14 cellular contexts compared by ENCODE assay signal in genomic region chr3:128482175-128482856, GRCh38. TPM values are rescaled to one million over a fixed set of nuclear protein-coding genes. Genes with fewer than 3 reads are reported as not detected.
DNase-seq lines count a peak whose midpoint lies in the region; ATAC-seq, FAIRE-seq and TF ChIP-seq lines count a peak whose summit lies in the region.
"Had no signal": no experiment of that assay in that cellular context is flagged by ENCODE, and none has a peak within 500 bp of the region (broad histone marks: within the 10 kb centered on the region; RNA-seq: fewer than 3 reads in every experiment).

No MANE protein-coding gene starts in this region.

- H2BK5ac ChIP-seq in H1 (ENCODE audit: low read depth, low read length), result no peak overlapping the region

- H3K9me3 ChIP-seq in H1 (ENCODE audit: insufficient read depth in 2 of 2, low read depth in 1 of 2, low read length in 1 of 2) (no peaks in the 10 kb centered on the region), mesodermal cell (ENCODE audit: control insufficient read depth, low read length) (no peaks in the 10 kb centered on the region)

- no peak overlapping the region for H3K27ac ChIP-seq in H1 (ENCODE audit: low read depth, low read length)
- H3K27ac ChIP-seq in mesodermal cell (ENCODE audit: low read depth, low read length, severe bottlenecking), result peak overlapping the region; percentile 94
- H3K27ac ChIP-seq in urinary bladder (ENCODE audit: low read depth), result peak overlapping the region; percentile 27

- H3K23ac ChIP-seq in H1 (ENCODE audit: insufficient read length), result no peak overlapping the region

- H3K79me1 ChIP-seq in H1 (ENCODE audit: low read depth, low read length), result no peaks in the 10 kb centered on the region

- no peak overlapping the region for H2BK120ac ChIP-seq in H1 (replicated peaks; ENCODE audit: low read depth, low read length)

- no peak overlapping the region; the same call in none of the 2 replicates for H3K18ac ChIP-seq in H1 (ENCODE audit: extremely low read depth, low read length)

- H3K4me3 ChIP-seq in H1 (ENCODE audit: extremely low read depth in 1 of 4, insufficient read depth in 2 of 4, low read depth in 3 of 4, low read length in 4 of 4) (peak overlapping the region in 2 of 4 experiments; percentile 3 to 48; a peak in 4 of 8 replicates), mesodermal cell (ENCODE audit: extremely low read depth, insufficient read depth, low read length, poor library complexity, severe bottlenecking) (peak overlapping the region; percentile 90), urinary bladder (ENCODE audit: low read depth, low read length) (no peak overlapping the region)

- POLR2A ChIA-PET in H1 (lab: Charles Lee; ENCODE audit: partially characterized antibody), result interaction anchor here (0.6 to 3.5 kb wide), 7 partner anchors 8 to 229 kb away, joined by 3 to 13 read pairs (median 4); partner anchors contain the start of gene GATA2

- no peak for TF ChIP-seq CTCF in H1 (IDR thresholded peaks at IDR 0.05; ENCODE audit: control extremely low read depth in 1 of 3, insufficient read depth in 1 of 3, low read depth in 1 of 3, low read length in 3 of 3)

- H4K5ac ChIP-seq in H1 (ENCODE audit: insufficient read length, low read depth, low read length), result no peak overlapping the region

- peaks cover 0 to 6% (median 0%) of the 10 kb centered on the region in 4 experiments; a peak in 1 of 8 replicates for H3K36me3 ChIP-seq in H1 (ENCODE audit: control insufficient read depth in 2 of 4, insufficient read depth in 4 of 4, low read length in 3 of 4)
- peaks cover 76% of the 10 kb centered on the region for H3K36me3 ChIP-seq in mesodermal cell (ENCODE audit: control insufficient read depth, insufficient read depth, low read length)
- no peaks in the 10 kb centered on the region for H3K36me3 ChIP-seq in urinary bladder (ENCODE audit: insufficient read depth)

- no peak overlapping the region for H3K4ac ChIP-seq in H1 (replicated peaks; ENCODE audit: insufficient read length, low read depth, low read length)

- peak overlapping the region; percentile 67; the same call in 1 of the 2 replicates for H2BK15ac ChIP-seq in H1 (ENCODE audit: low read length)

- DNase-seq in NCI-H82 (lab: John Stamatoyannopoulos, UW), result peak; percentile 63
- DNase-seq in NCI-H82 treated with DMSO at 0.1 percent for 48 hours (lab: John Stamatoyannopoulos, UW; ENCODE audit: unreplicated experiment), result no peak
- DNase-seq in H1 (ENCODE audit: low read depth in 1 of 2, low spot score in 2 of 2), result no peak
- DNase-seq in KG1 (lab: John Stamatoyannopoulos, UW), result no peak
- DNase-seq in putamen (ENCODE audit: low spot score), result no peak
- DNase-seq: DMS79; effector memory CD8-positive, alpha-beta T cell; NCI-H1092 treated with DMSO at 0.1 percent for 48 hours; NCI-H446 treated with DMSO at 0.1 percent for 48 hours had no signal

- H2BK20ac ChIP-seq in H1 (ENCODE audit: low read length), result no peak overlapping the region

- no peak overlapping the region for H3K14ac ChIP-seq in H1 (ENCODE audit: insufficient read length)

- no peak overlapping the region for H3K9ac ChIP-seq in H1 (replicated peaks in 1 of 4; ENCODE audit: extremely low read depth in 1 of 4, low read depth in 3 of 4, low read length in 3 of 4)

- no peak for FAIRE-seq in H1 (lab: Jason Lieb, UNC)

- H2BK12ac ChIP-seq in H1 (ENCODE audit: low read depth, low read length), result 0 out of 2 replicates have a peak overlapping the region, but pooled peaks have one; percentile 17

- H4K91ac ChIP-seq in H1 (replicated peaks; ENCODE audit: insufficient read length, low read length), result no peak overlapping the region

- TF ChIP-seq EP300 in H1 (IDR thresholded peaks at IDR 0.05; ENCODE audit: borderline replicate concordance in 1 of 2, low read depth in 2 of 2, low read length in 2 of 2), result no peak

- no peaks in the 10 kb centered on the region for H3K79me2 ChIP-seq in H1 (ENCODE audit: control insufficient read depth in 1 of 2, insufficient read depth in 2 of 2, low read length in 2 of 2)

- peaks cover 16 to 24% of the 10 kb centered on the region in 2 experiments for H4K20me1 ChIP-seq in H1 (replicated peaks in 1 of 2; ENCODE audit: control insufficient read depth in 1 of 2, insufficient read depth in 2 of 2, low read length in 2 of 2)

- H4K8ac ChIP-seq in H1 (ENCODE audit: extremely low read depth, insufficient read depth, low read length), result no peak overlapping the region

- H3K56ac ChIP-seq in H1 (replicated peaks; ENCODE audit: insufficient read length, low read depth, low read length), result no peak overlapping the region

- WGBS in H1 (ENCODE audit: extremely low coverage in 1 of 2, insufficient coverage in 1 of 2, insufficient read length in 1 of 2, insufficient replicate concordance in 2 of 2, low coverage in 1 of 2, low lambda C conversion rate in 2 of 2, missing lambda C conversion rate in 1 of 2), 2 experiments, result 7% methylated on average over 15 of the region's 15 CpGs; no CpG with 5 or more reads in 1 of the 2 experiments
- WGBS in mesodermal cell (ENCODE audit: insufficient coverage in 2 of 2), 2 experiments, result 15 to 24% methylated on average over 10 to 11 of the region's 15 CpGs
- WGBS in urinary bladder, result 51% methylated on average over 15 of the region's 15 CpGs

- H3K27me3 ChIP-seq in H1 (replicated peaks in 1 of 4; ENCODE audit: control insufficient read depth in 3 of 4, extremely low read depth in 1 of 4, insufficient read depth in 3 of 4, low read length in 3 of 4), result peaks cover 86 to 100% (median 99%) of the 10 kb centered on the region in 4 experiments

- TF ChIP-seq RAD21 in H1 (IDR thresholded peaks at IDR 0.05 in 1 of 2, conservative IDR thresholded peaks at IDR 0.05 in 1 of 2; ENCODE audit: low read depth in 2 of 2, low read length in 2 of 2), result no peak

- H2AK5ac ChIP-seq in H1 (ENCODE audit: low read depth, low read length), result no peak overlapping the region

- ATAC-seq in GM18517 (IDR thresholded peaks at IDR 0.05; ENCODE audit: unreplicated experiment), result no peak
- ATAC-seq: effector memory CD8-positive, alpha-beta T cell had no signal

- TF ChIP-seq POLR2A in H1 (IDR thresholded peaks at IDR 0.05; ENCODE audit: control extremely low read depth in 1 of 2, low read depth in 2 of 2, low read length in 2 of 2), result no peak

- peaks cover 8 to 61% (median 48%) of the 10 kb centered on the region in 4 experiments for H3K4me1 ChIP-seq in H1 (replicated peaks in 1 of 4; ENCODE audit: control insufficient read depth in 3 of 4, insufficient read depth in 4 of 4, low read length in 3 of 4)
- H3K4me1 ChIP-seq in mesodermal cell (ENCODE audit: control insufficient read depth, insufficient read depth, low read length, poor library complexity, severe bottlenecking), result peaks cover 45% of the 10 kb centered on the region
- peaks cover 3% of the 10 kb centered on the region for H3K4me1 ChIP-seq in urinary bladder (ENCODE audit: insufficient read depth)

- peaks cover 10% of the 10 kb centered on the region; the same call in 1 of the 2 replicates for H3K23me2 ChIP-seq in H1 (ENCODE audit: low read depth, low read length)

- H3K4me2 ChIP-seq in H1 (ENCODE audit: insufficient read depth in 1 of 2, low read depth in 2 of 2, low read length in 2 of 2), result peak overlapping the region; percentile 47 to 63

- H2AFZ ChIP-seq in H1 (ENCODE audit: low read length), result no peak overlapping the region

- CTCF ChIA-PET in H1 (lab: Charles Lee; ENCODE audit: partially characterized antibody), result interaction anchor here (0.7 to 7.9 kb wide), 20 partner anchors 8 to 405 kb away, joined by 3 to 42 read pairs (median 8); partner anchors contain the start of gene GATA2

TF ChIP-seq in H1, 55 proteins besides CTCF, POLR2A, EP300 and RAD21:
- TF ChIP-seq EZH2 (IDR thresholded peaks at IDR 0.05; ENCODE audit: low read depth, low read length, severe bottlenecking) (peak; percentile 21), CTBP2 (IDR thresholded peaks at IDR 0.05; ENCODE audit: borderline replicate concordance, insufficient read depth, insufficient read length, low read length) (peak; percentile 84), RFX5 (IDR thresholded peaks at IDR 0.05; ENCODE audit: borderline replicate concordance, low read depth, low read length) (no peak), SRF (IDR thresholded peaks at IDR 0.05; ENCODE audit: low read depth, low read length) (no peak), GABPA (IDR thresholded peaks at IDR 0.05; ENCODE audit: borderline replicate concordance, insufficient read depth, low read length) (no peak), SUZ12 (IDR thresholded peaks at IDR 0.05; ENCODE audit: low read length) (peak; percentile 38), SAP30 (IDR thresholded peaks at IDR 0.05; ENCODE audit: insufficient read depth, insufficient replicate concordance, low read length) (no peak), RNF2 (IDR thresholded peaks at IDR 0.05; ENCODE audit: borderline replicate concordance, low read depth, low read length, missing control alignments, poor library complexity, severe bottlenecking) (peak; percentile 39), BCL11A (IDR thresholded peaks at IDR 0.05; ENCODE audit: low read depth in 2 of 2, low read length in 2 of 2) (no peak)

RNA-seq across cellular contexts. Expression of gene GATA2, which starts 10.7 kb away (rescaled TPM):
- 0.30 and 0.40 TPM in 2 replicates for total RNA-seq in H1 (2021; fragmentation: NEBNext Ultra II Directional; extraction: Animal tissue kit (Norgen Biotek cat#: 25700))
- polyA plus RNA-seq in H1 (2011; rRNA removed) (0.03 and 0.22 TPM in 2 replicates), urinary bladder (25.7 TPM)
- 0.17 TPM for polyA plus RNA-seq in H1 (2011; cell fraction: cytosol; rRNA removed)
- 0.23 TPM for polyA plus RNA-seq in H1 (2011; cell fraction: nucleus; rRNA removed)
- polyA plus RNA-seq in H1 (2012, experiment 1 of 2), result 0.12 to 0.23 TPM in 2 of 4 replicates, not detected in the others
- 0.17 TPM for polyA plus RNA-seq in H1 (2012, experiment 2 of 2)
- polyA plus RNA-seq in H1 (2013, experiment 1 of 2), result 0.08 TPM
- 0.17 TPM for polyA plus RNA-seq in H1 (2013, experiment 2 of 2)
- polyA minus RNA-seq in H1 (2011; rRNA and poly(A)+ RNA removed), result 0.09 and 0.12 TPM in 2 replicates
- 2.0 TPM for polyA minus RNA-seq in H1 (2011; cell fraction: cytosol; rRNA and poly(A)+ RNA removed)
- polyA minus RNA-seq in H1 (2011; cell fraction: nucleus; rRNA and poly(A)+ RNA removed), result 0.40 TPM
- 66.4 TPM for polyA plus RNA-seq in mesodermal cell (2013, experiment 1 of 2)
- 59.3 TPM for polyA plus RNA-seq in mesodermal cell (2013, experiment 2 of 2)
- 19.2 TPM for total RNA-seq in urinary bladder
- total RNA-seq: myocyte had no signal

RNA-seq across cellular contexts. Expression of gene DNAJB8, which starts 15.6 kb away (rescaled TPM):
- not detected in 2 replicates for total RNA-seq in H1 (2021; fragmentation: NEBNext Ultra II Directional; extraction: Animal tissue kit (Norgen Biotek cat#: 25700))
- polyA plus RNA-seq in H1 (2011; rRNA removed) (not detected in 2 replicates), urinary bladder (not detected)
- not detected for polyA plus RNA-seq in H1 (2011; cell fraction: cytosol; rRNA removed)
- polyA plus RNA-seq in H1 (2011; cell fraction: nucleus; rRNA removed), result not detected
- not detected in 4 replicates for polyA plus RNA-seq in H1 (2012, experiment 1 of 2)
- polyA plus RNA-seq in H1 (2012, experiment 2 of 2), result not detected
- not detected for polyA plus RNA-seq in H1 (2013, experiment 1 of 2)
- not detected for polyA plus RNA-seq in H1 (2013, experiment 2 of 2)
- polyA minus RNA-seq in H1 (2011; rRNA and poly(A)+ RNA removed), result not detected in 2 replicates
- polyA minus RNA-seq in H1 (2011; cell fraction: cytosol; rRNA and poly(A)+ RNA removed), result not detected
- polyA minus RNA-seq in H1 (2011; cell fraction: nucleus; rRNA and poly(A)+ RNA removed), result not detected
- polyA plus RNA-seq in mesodermal cell (2013, experiment 1 of 2), result not detected
- polyA plus RNA-seq in mesodermal cell (2013, experiment 2 of 2), result not detected
- not detected for total RNA-seq in urinary bladder
- total RNA-seq: aorta, myocyte had no signal
- polyA plus RNA-seq: aorta had no signal

Comparison
In these comparisons a context has a peak if more than half of its experiments do, and no peak if none do; other contexts are left out.
1. RNA of gene GATA2, which starts 10.7 kb away (total RNA-seq): 19.2 TPM in urinary bladder (single experiment); 0.30 to 0.40 TPM in H1; every median in the first group is over 10 times any median in the second.